In the genomic region with DNA sequence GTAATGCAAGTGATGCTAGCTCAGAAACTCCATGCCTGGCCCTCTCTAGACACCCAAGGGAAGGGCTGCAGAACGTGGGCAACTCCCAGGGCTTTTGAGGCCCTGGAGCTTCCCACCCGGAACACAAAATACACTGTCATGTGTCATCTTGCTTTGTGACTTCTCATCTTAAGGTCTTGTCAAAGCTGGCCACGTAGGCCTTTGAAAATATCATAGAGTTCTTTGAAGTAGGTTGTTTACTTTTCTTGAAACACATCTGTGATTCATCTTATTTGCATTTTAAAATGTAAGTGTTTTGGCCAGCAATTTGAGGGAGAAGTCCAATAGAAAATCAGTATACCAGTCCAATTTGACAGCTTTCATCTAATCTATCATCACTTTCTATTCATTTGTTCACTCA, we compare ENCODE assay signal across 35 cellular contexts. TPM values are rescaled to one million over a fixed set of nuclear protein-coding genes. Genes with fewer than 3 reads are reported as not detected.
"Had no signal": no experiment of that assay in that cellular context is flagged by ENCODE, and none has a peak within 500 bp of the region (broad histone marks: within the 10 kb centered on the region; RNA-seq: fewer than 3 reads in every experiment).

No MANE protein-coding gene starts in this region.

- H3K4me1 Mint-ChIP-seq: activated B cell treated with CpG ODN at 0.5 μM for 24 hours; central memory CD8-positive, alpha-beta T cell had no signal

- H3K36me3 Mint-ChIP-seq: activated CD4-positive, alpha-beta memory T cell treated with anti-CD3 and anti-CD28 coated beads for 36 hours; activated naive CD4-positive, alpha-beta T cell treated with anti-CD3 and anti-CD28 coated beads, Interleukin-2, amount 50 U/mL, for 72 hours; brain had no signal

- H3K27ac Mint-ChIP-seq: activated B cell treated with CpG ODN at 0.5 μM for 24 hours; activated CD4-positive, alpha-beta memory T cell treated with anti-CD3 and anti-CD28 coated beads for 36 hours; activated naive CD4-positive, alpha-beta T cell treated with anti-CD3 and anti-CD28 coated beads for 36 hours; activated naive CD4-positive, alpha-beta T cell treated with anti-CD3 and anti-CD28 coated beads, Interleukin-2, amount 50 U/mL, for 72 hours; activated T-helper 1 cell treated with anti-CD3 and anti-CD28 coated beads, Interleukin-12 subunit alpha, Interleukin-12 subunit beta, Interleukin-2, Interleukin-4 antibody, amounts not matched to agents 30 ng/mL and 10 ng/mL and 1 ng/mL, durations not matched to agents 14 hours and 24 hours and 36 hours; brain had no signal

- ATAC-seq: activated naive CD4-positive, alpha-beta T cell treated with anti-CD3 and anti-CD28 coated beads, Interleukin-2, amount 50 U/mL, for 72 hours; activated T-cell treated with anti-CD3 and anti-CD28 coated beads, Interleukin-2, amount 50 U/mL, for 4 hours; Panc1; SK-N-SH treated with all-trans-retinoic acid at 6 μM for 48 hours had no signal

- H3K36me3 ChIP-seq: adrenal gland, colonic mucosa, MG63 had no signal

- H3K4me3 ChIP-seq: adrenal gland, colonic mucosa, MG63 had no signal

- H3K9me3 ChIP-seq: adrenal gland, colonic mucosa, MG63 had no signal

- H3K9me3 Mint-ChIP-seq: activated B cell treated with CpG ODN at 0.5 μM for 24 hours; activated CD4-positive, alpha-beta memory T cell treated with anti-CD3 and anti-CD28 coated beads for 36 hours; activated naive CD4-positive, alpha-beta T cell treated with anti-CD3 and anti-CD28 coated beads for 36 hours; activated T-cell treated with anti-CD3 and anti-CD28 coated beads, Interleukin-2, amount 50 U/mL, for 4 hours had no signal

- DNase-seq: activated B cell treated with CpG ODN at 0.5 μM for 24 hours; activated CD4-positive, alpha-beta memory T cell treated with anti-CD3 and anti-CD28 coated beads for 36 hours; activated CD4-positive, alpha-beta T cell treated with anti-CD3 and anti-CD28 coated beads for 4 hours; activated CD4-positive, alpha-beta T cell treated with anti-CD3 and anti-CD28 coated beads, Interleukin-2, amount 50 U/mL, for 1 hour; activated CD4-positive, CD25-positive, alpha-beta regulatory T cell treated with anti-CD3 and anti-CD28 coated beads, Interleukin-2, amount 50 U/mL, for 72 hours; activated CD8-positive, alpha-beta memory T cell treated with anti-CD3 and anti-CD28 coated beads, Interleukin-2, amount 50 U/mL, for 4 hours; activated gamma-delta T cell treated with Interleukin-2 at 50 U/mL for 16 hours; activated naive CD4-positive, alpha-beta T cell treated with anti-CD3 and anti-CD28 coated beads for 36 hours; activated T-cell treated with anti-CD3 and anti-CD28 coated beads for 4 hours; activated T-cell treated with anti-CD3 and anti-CD28 coated beads, Interleukin-2, amount 50 U/mL, for 4 hours; adrenal gland; colonic mucosa; Karpas-422; MG63; NCI-H1048; NCI-H1105 treated with DMSO at 0.1 percent for 48 hours; NCI-H1436; NCI-H1694; NCI-H1930; NCI-H2081 treated with DMSO at 0.1 percent for 48 hours; NCI-H345; NCI-H524 treated with DMSO at 0.1 percent for 48 hours; SIG-M5; T-helper 1 cell; T-helper 2 cell; T-helper 9 cell had no signal

- H3K4me3 Mint-ChIP-seq: activated B cell treated with CpG ODN at 0.5 μM for 24 hours; activated CD4-positive, alpha-beta memory T cell treated with anti-CD3 and anti-CD28 coated beads for 36 hours; activated naive CD4-positive, alpha-beta T cell treated with anti-CD3 and anti-CD28 coated beads for 36 hours; activated T-cell treated with anti-CD3 and anti-CD28 coated beads, Interleukin-2, amount 50 U/mL, for 4 hours; activated T-helper 1 cell treated with anti-CD3 and anti-CD28 coated beads, Interleukin-12 subunit alpha, Interleukin-12 subunit beta, Interleukin-2, Interleukin-4 antibody, amounts not matched to agents 30 ng/mL and 10 ng/mL and 1 ng/mL, durations not matched to agents 14 hours and 24 hours and 36 hours; brain; central memory CD8-positive, alpha-beta T cell had no signal

- H3K27me3 ChIP-seq: adrenal gland, colonic mucosa had no signal

- H3K4me1 ChIP-seq: colonic mucosa had no signal

- H3K27ac ChIP-seq: adrenal gland, colonic mucosa, VCaP had no signal

- FAIRE-seq: astrocyte had no signal

RNA-seq across cellular contexts. Expression of gene PALM2AKAP2, which starts 40.2 kb away (rescaled TPM):
- total RNA-seq: activated B cell treated with CpG ODN at 0.5 μM for 24 hours, OCI-LY7 had no signal
